In genomic region chr22:50289942-50290630, GRCh38 we compare ENCODE assay signal across 1 cellular context.
TF ChIP-seq lines count a peak whose summit lies in the region.

No MANE protein-coding gene starts in this region.

TF ChIP-seq in H1, 55 proteins besides CTCF, POLR2A, EP300 and RAD21:
- TF ChIP-seq CBX8 (IDR thresholded peaks at IDR 0.05; ENCODE audit: borderline replicate concordance, low read depth, low read length) (no peak), ATF2 (IDR thresholded peaks at IDR 0.05; ENCODE audit: low read length) (no peak), SIN3A (conservative IDR thresholded peaks at IDR 0.05 in 1 of 2, IDR thresholded peaks at IDR 0.05 in 1 of 2; ENCODE audit: low read depth in 1 of 2, low read length in 2 of 2) (no peak), SP2 (IDR thresholded peaks at IDR 0.05; ENCODE audit: low read length) (no peak), ATF3 (IDR thresholded peaks at IDR 0.05; ENCODE audit: insufficient read depth, low read depth, low read length) (no peak), KDM5A (IDR thresholded peaks at IDR 0.05; ENCODE audit: low read length) (no peak), KDM4A (IDR thresholded peaks at IDR 0.05; ENCODE audit: low read depth, low read length, severe bottlenecking) (no peak), CBX5 (IDR thresholded peaks at IDR 0.05; ENCODE audit: low read depth, low read length) (no peak), SAP30 (IDR thresholded peaks at IDR 0.05; ENCODE audit: insufficient read depth, insufficient replicate concordance, low read length) (no peak), SRF (IDR thresholded peaks at IDR 0.05; ENCODE audit: low read depth, low read length) (no peak), TCF12 (IDR thresholded peaks at IDR 0.05; ENCODE audit: low read depth, low read length) (no peak), MAX (IDR thresholded peaks at IDR 0.05) (no peak), CHD1 (IDR thresholded peaks at IDR 0.05; ENCODE audit: low read depth, low read length) (no peak), SUZ12 (IDR thresholded peaks at IDR 0.05; ENCODE audit: low read length) (no peak), HDAC2 (IDR thresholded peaks at IDR 0.05; ENCODE audit: borderline replicate concordance in 1 of 2, low read depth in 2 of 2, low read length in 2 of 2) (no peak), SIRT6 (IDR thresholded peaks at IDR 0.05; ENCODE audit: low read length) (no peak), JUND (IDR thresholded peaks at IDR 0.05; ENCODE audit: low read length) (no peak), RBBP5 (IDR thresholded peaks at IDR 0.05; ENCODE audit: borderline replicate concordance, low read depth, low read length) (no peak), SP1 (IDR thresholded peaks at IDR 0.05; ENCODE audit: low read depth, low read length) (no peak), NANOG (IDR thresholded peaks at IDR 0.05; ENCODE audit: insufficient read depth, low read depth, low read length, poor library complexity, severe bottlenecking) (no peak)
